Comparison of ENCODE assay signal across 1 cellular context in genomic region chr1:26351591-26352337, GRCh38.
A peak's percentile ranks its signal among the peaks of the same experiment; 100 is the strongest.
TF ChIP-seq lines count a peak whose summit lies in the region.

No MANE protein-coding gene starts in this region.

TF ChIP-seq in HepG2, 621 proteins besides CTCF, POLR2A, EP300 and RAD21 (continued from another document and continues in another):
- TF ChIP-seq ZNF710 (CRISPR knock-in tag; IDR thresholded peaks at IDR 0.05; ENCODE audit: borderline replicate concordance) (no peak), RARG (CRISPR knock-in tag; IDR thresholded peaks at IDR 0.05; ENCODE audit: low read depth) (no peak), ZNF207 (IDR thresholded peaks at IDR 0.05; ENCODE audit: borderline replicate concordance) (no peak), ATF4 (CRISPR knock-in tag; IDR thresholded peaks at IDR 0.05) (no peak), ZBTB38 (CRISPR knock-in tag; IDR thresholded peaks at IDR 0.05) (no peak), ZNF761 (CRISPR knock-in tag; conservative IDR thresholded peaks at IDR 0.05) (no peak; the same call in 1 of the 2 replicates), HNRNPL (IDR thresholded peaks at IDR 0.05; ENCODE audit: low read depth, low read length) (no peak), REL (CRISPR knock-in tag; conservative IDR thresholded peaks at IDR 0.05) (no peak), PCBP1 (IDR thresholded peaks at IDR 0.05; ENCODE audit: borderline replicate concordance, low read depth, low read length) (no peak), CENPBD1 (CRISPR knock-in tag; IDR thresholded peaks at IDR 0.05; ENCODE audit: borderline replicate concordance, low read depth) (no peak), SOX13 (IDR thresholded peaks at IDR 0.05) (peak; percentile 71; the same call in 1 of the 2 replicates), SOX13 (CRISPR knock-in tag; conservative IDR thresholded peaks at IDR 0.05 in 1 of 2, IDR thresholded peaks at IDR 0.05 in 1 of 2) (peak in 1 of 2 experiments; percentile 89; a peak in 2 of 4 replicates), IRF1 (CRISPR knock-in tag; IDR thresholded peaks at IDR 0.05; ENCODE audit: low read depth) (no peak), ZNF674 (CRISPR knock-in tag; IDR thresholded peaks at IDR 0.05; ENCODE audit: low read depth) (no peak), ZSCAN25 (CRISPR knock-in tag; IDR thresholded peaks at IDR 0.05) (no peak), HDAC6 (IDR thresholded peaks at IDR 0.05; ENCODE audit: low read depth, low read length) (no peak), SIX4 (CRISPR knock-in tag; IDR thresholded peaks at IDR 0.05) (no peak), ZNF30 (CRISPR knock-in tag; IDR thresholded peaks at IDR 0.05) (no peak), HMGXB3 (CRISPR knock-in tag; IDR thresholded peaks at IDR 0.05; ENCODE audit: borderline replicate concordance) (peak; percentile 44; the same call in 1 of the 2 replicates), ZKSCAN5 (CRISPR knock-in tag; IDR thresholded peaks at IDR 0.05) (no peak), ZNF136 (CRISPR knock-in tag; IDR thresholded peaks at IDR 0.05; ENCODE audit: low read depth) (no peak), HIC2 (CRISPR knock-in tag; IDR thresholded peaks at IDR 0.05; ENCODE audit: low read depth) (no peak; the same call in 1 of the 2 replicates), PRDM10 (CRISPR knock-in tag; IDR thresholded peaks at IDR 0.05; ENCODE audit: low read depth) (no peak; the same call in 1 of the 2 replicates), MTA1 (CRISPR knock-in tag; IDR thresholded peaks at IDR 0.05; ENCODE audit: borderline replicate concordance) (peak; percentile 40; the same call in 1 of the 2 replicates), SNRNP70 (IDR thresholded peaks at IDR 0.05; ENCODE audit: low read depth, low read length) (no peak), MTF2 (CRISPR knock-in tag; IDR thresholded peaks at IDR 0.05; ENCODE audit: borderline replicate concordance) (no peak), HCFC1 (IDR thresholded peaks at IDR 0.05; ENCODE audit: low read depth, low read length) (no peak), NONO (IDR thresholded peaks at IDR 0.05) (no peak), NONO (CRISPR knock-in tag; conservative IDR thresholded peaks at IDR 0.05) (peak; percentile 16; the same call in 1 of the 2 replicates), DRAP1 (CRISPR knock-in tag; IDR thresholded peaks at IDR 0.05) (peak; percentile 74; the same call in 1 of the 2 replicates), ZBTB43 (CRISPR knock-in tag; conservative IDR thresholded peaks at IDR 0.05) (0 out of 2 replicates have a peak, but pooled peaks have one; percentile 59), LRRFIP1 (CRISPR knock-in tag; conservative IDR thresholded peaks at IDR 0.05) (no peak), GRHL1 (CRISPR knock-in tag; conservative IDR thresholded peaks at IDR 0.05) (no peak), ZNF772 (CRISPR knock-in tag; IDR thresholded peaks at IDR 0.05) (no peak; the same call in 1 of the 2 replicates), EZH2 (conservative IDR thresholded peaks at IDR 0.05; ENCODE audit: low read depth, low read length) (no peak), STAG1 (CRISPR knock-in tag; IDR thresholded peaks at IDR 0.05) (no peak), ZNF569 (CRISPR knock-in tag; IDR thresholded peaks at IDR 0.05; ENCODE audit: borderline replicate concordance) (no peak), ZSCAN30 (CRISPR knock-in tag; IDR thresholded peaks at IDR 0.05) (no peak), SMC3 (IDR thresholded peaks at IDR 0.05; ENCODE audit: low read length) (no peak), ZNF788 (CRISPR knock-in tag; IDR thresholded peaks at IDR 0.05; ENCODE audit: borderline replicate concordance) (no peak), GTF3A (CRISPR knock-in tag; conservative IDR thresholded peaks at IDR 0.05) (no peak), AGO2 (optimal IDR thresholded peaks at IDR 0.05; ENCODE audit: low read depth, low read length) (no peak)
